Comparison of ENCODE assay signal across 8 cellular contexts in genomic region chr3:185498503-185499396, GRCh38. TPM values are rescaled to one million over a fixed set of nuclear protein-coding genes. Genes with fewer than 3 reads are reported as not detected.
DNase-seq lines count a peak whose midpoint lies in the region; TF ChIP-seq lines count a peak whose summit lies in the region.

Gene TMEM41A, minus strand, starts transcription at chr3:185499035. Its CDS starts 74 bp downstream, at chr3:185498961.

- H3K27me3 ChIP-seq in effector memory CD4-positive, alpha-beta T cell (replicated peaks; ENCODE audit: control insufficient read depth, insufficient read depth, low read length, poor library complexity, severe bottlenecking) = no peaks in the 10 kb centered on the region

- peaks cover 22% of the 10 kb centered on the region for H3K36me3 ChIP-seq in effector memory CD4-positive, alpha-beta T cell (ENCODE audit: control insufficient read depth, insufficient read depth, low read length)

- H3K27ac ChIP-seq in effector memory CD4-positive, alpha-beta T cell (ENCODE audit: insufficient read depth, low read length, poor library complexity, severe bottlenecking) = peak within 1 kb of the TSS; percentile 49

- POLR2A ChIA-PET in activated CD8-positive, alpha-beta memory T cell treated with anti-CD3 and anti-CD28 coated beads for 36 hours (lab: Charles Lee) = interaction anchor here (0.6 to 1.3 kb wide), 4 partner anchors 60 to 465 kb away, joined by 4 to 7 read pairs (median 5); partner anchors contain the start of gene SENP2

- H3K4me1 ChIP-seq in effector memory CD4-positive, alpha-beta T cell (ENCODE audit: control insufficient read depth, insufficient read depth, low read length, poor library complexity, severe bottlenecking) = no peaks in the 10 kb centered on the region

- DNase-seq in COLO829 (ENCODE audit: low spot score) (peak; percentile 97), GM20000 (ENCODE audit: low spot score) (peak; percentile 94), HS-5 (ENCODE audit: low read depth) (peak; percentile 49), NOMO-1 (lab: John Stamatoyannopoulos, UW; ENCODE audit: unreplicated experiment in 2 of 2) (peak; percentile 88 to 98), medulla oblongata (ENCODE audit: extremely low spot score) (peak; percentile 92)
- DNase-seq in effector memory CD4-positive, alpha-beta T cell = peak; percentile 69 to 77 (median 76)
- peak; percentile 83 to 88 (median 88) for DNase-seq in stimulated activated CD4-positive, alpha-beta T cell treated with anti-CD3 and anti-CD28 coated beads, TNF-alpha, amount 100 ng/mL, for 48 hours (ENCODE audit: low read depth in 3 of 3)

- CTCF ChIA-PET in activated CD8-positive, alpha-beta memory T cell treated with anti-CD3 and anti-CD28 coated beads for 36 hours (lab: Charles Lee) = interaction anchor here (1.0 kb wide), 3 partner anchors 10 to 76 kb away, joined by 3 to 7 read pairs (median 4); no protein-coding TSS in a partner anchor

- no peaks in the 10 kb centered on the region for H3K9me3 ChIP-seq in effector memory CD4-positive, alpha-beta T cell (ENCODE audit: control insufficient read depth, low read length)

- peak within 1 kb of the TSS; percentile 94 for H3K4me3 ChIP-seq in effector memory CD4-positive, alpha-beta T cell (ENCODE audit: insufficient read depth, low read depth, low read length, poor library complexity, severe bottlenecking)

- no peak for TF ChIP-seq CTCF in GM20000 (IDR thresholded peaks at IDR 0.05; ENCODE audit: extremely low read depth, missing control alignments)

RNA-seq across cellular contexts. Expression of gene TMEM41A, which starts in this region (rescaled TPM):
- 10 to 100 TPM; 20.6 to 22.0 TPM for total RNA-seq in activated CD8-positive, alpha-beta memory T cell treated with anti-CD3 and anti-CD28 coated beads for 36 hours

Comparison
In these comparisons a context has a peak if more than half of its experiments do, and no peak if none do; other contexts are left out.
1. Peak in every context shown above with its lines: DNase-seq, H3K4me3 ChIP-seq and H3K27ac ChIP-seq.